ENCODE assay signal across 12 cellular contexts in genomic region chr5:2752875-2753435, GRCh38. TPM values are rescaled to one million over a fixed set of nuclear protein-coding genes. Genes with fewer than 3 reads are reported as not detected.
A peak's percentile ranks its signal among the peaks of the same experiment; 100 is the strongest.
DNase-seq lines count a peak whose midpoint lies in the region; ATAC-seq and TF ChIP-seq lines count a peak whose summit lies in the region.
"Had no signal": no experiment of that assay in that cellular context is flagged by ENCODE, and none has a peak within 500 bp of the region (broad histone marks: within the 10 kb centered on the region; RNA-seq: fewer than 3 reads in every experiment).

No MANE protein-coding gene starts in this region.

- peaks cover 4% of the 10 kb centered on the region for H3K4me1 ChIP-seq in endodermal cell (ENCODE audit: control insufficient read depth, insufficient read depth, low read length)

- H3K27me3 Mint-ChIP-seq in endodermal cell (ENCODE audit: insufficient read depth) (peaks cover 68% of the 10 kb centered on the region), neural crest cell (ENCODE audit: low read depth) (peaks cover 63% of the 10 kb centered on the region)
- H3K27me3 Mint-ChIP-seq in activated T-helper 17 cell treated with anti-CD3 and anti-CD28 coated beads, Interleukin-2, amount 50 U/mL, for 72 hours = peaks cover 47% of the 10 kb centered on the region

- H3K27me3 ChIP-seq in endodermal cell (ENCODE audit: control insufficient read depth, insufficient read depth, low read length, poor library complexity, severe bottlenecking) = peaks cover 57% of the 10 kb centered on the region

- ATAC-seq in activated T-helper 17 cell treated with anti-CD3 and anti-CD28 coated beads, Interleukin-2, amount 50 U/mL, for 72 hours (replicated peaks) = no peak
- no peak for ATAC-seq in HG02588 (IDR thresholded peaks at IDR 0.05; ENCODE audit: unreplicated experiment)

- H3K4me3 Mint-ChIP-seq in endodermal cell = peak overlapping the region; percentile 67
- H3K4me3 Mint-ChIP-seq in neural crest cell = peak overlapping the region; percentile 85
- H3K4me3 Mint-ChIP-seq in activated T-helper 17 cell treated with anti-CD3 and anti-CD28 coated beads, Interleukin-2, amount 50 U/mL, for 72 hours = no peak overlapping the region

- H3K36me3 ChIP-seq in endodermal cell (ENCODE audit: control insufficient read depth, insufficient read depth, low read length) = no peaks in the 10 kb centered on the region

- H3K9ac ChIP-seq in endodermal cell (ENCODE audit: extremely low read depth, low read length, poor library complexity, severe bottlenecking) = no peak overlapping the region

- peak; percentile 17 for TF ChIP-seq CTCF in endodermal cell (conservative IDR thresholded peaks at IDR 0.05)
- TF ChIP-seq CTCF in neural crest cell (conservative IDR thresholded peaks at IDR 0.05) = peak; percentile 18

- peak overlapping the region; percentile 75 for H3K4me3 ChIP-seq in endodermal cell (ENCODE audit: low read length)

- H3K9me3 ChIP-seq in endodermal cell (ENCODE audit: control insufficient read depth, low read length) = no peaks in the 10 kb centered on the region

- H3K27ac Mint-ChIP-seq in endodermal cell (no peak overlapping the region), neural crest cell (ENCODE audit: unreplicated experiment) (no peak overlapping the region)
- H3K27ac Mint-ChIP-seq in activated T-helper 17 cell treated with anti-CD3 and anti-CD28 coated beads, Interleukin-2, amount 50 U/mL, for 72 hours = no peak overlapping the region
- H3K27ac Mint-ChIP-seq: activated naive CD4-positive, alpha-beta T cell treated with anti-CD3 and anti-CD28 coated beads, Interleukin-2, amount 50 U/mL, for 24 hours; naive B cell had no signal

- H3K36me3 Mint-ChIP-seq in endodermal cell (ENCODE audit: low read depth) (peaks cover 8% of the 10 kb centered on the region), neural crest cell (ENCODE audit: low read depth) (peaks cover 9% of the 10 kb centered on the region)
- H3K36me3 Mint-ChIP-seq in activated T-helper 17 cell treated with anti-CD3 and anti-CD28 coated beads, Interleukin-2, amount 50 U/mL, for 72 hours (ENCODE audit: low read depth) = peaks cover 15% of the 10 kb centered on the region

- H3K27ac ChIP-seq in endodermal cell (ENCODE audit: low read depth, low read length) = no peak overlapping the region

- H3K9me3 Mint-ChIP-seq in endodermal cell (peaks cover 8% of the 10 kb centered on the region), neural crest cell (no peaks in the 10 kb centered on the region)
- no peaks in the 10 kb centered on the region for H3K9me3 Mint-ChIP-seq in activated T-helper 17 cell treated with anti-CD3 and anti-CD28 coated beads, Interleukin-2, amount 50 U/mL, for 72 hours
- H3K9me3 Mint-ChIP-seq: activated naive CD4-positive, alpha-beta T cell treated with anti-CD3 and anti-CD28 coated beads, Interleukin-2, amount 50 U/mL, for 24 hours had no signal

- WGBS in endodermal cell (ENCODE audit: insufficient coverage in 1 of 2, insufficient read length in 1 of 2), 2 experiments = 4 to 5% methylated on average over 13 to 32 of the region's 32 CpGs

- H3K4me1 Mint-ChIP-seq in endodermal cell = peaks cover 32% of the 10 kb centered on the region
- peaks cover 56% of the 10 kb centered on the region for H3K4me1 Mint-ChIP-seq in neural crest cell
- peaks cover 4% of the 10 kb centered on the region for H3K4me1 Mint-ChIP-seq in activated T-helper 17 cell treated with anti-CD3 and anti-CD28 coated beads, Interleukin-2, amount 50 U/mL, for 72 hours

- DNase-seq in DMS153 (lab: John Stamatoyannopoulos, UW) = peak; percentile 45
- DNase-seq in NCI-H1105 treated with DMSO at 0.1 percent for 48 hours (lab: John Stamatoyannopoulos, UW) = peak; percentile 45
- peak; percentile 78 for DNase-seq in endodermal cell
- no peak for DNase-seq in neural crest cell (ENCODE audit: low read depth, low spot score)
- DNase-seq in stimulated activated CD4-positive, alpha-beta T cell treated with anti-CD3 and anti-CD28 coated beads, Interleukin-2, amount 100 ng/mL, for 24 hours = no peak
- no peak for DNase-seq in activated CD4-positive, CD25-positive, alpha-beta regulatory T cell (lab: John Stamatoyannopoulos, UW)
- DNase-seq: activated CD4-positive, CD25-positive, alpha-beta regulatory T cell treated with anti-CD3 and anti-CD28 coated beads, Interleukin-2, amount 50 U/mL, for 72 hours; naive B cell had no signal

RNA-seq across cellular contexts. Expression of gene IRX2, which starts 1.5 kb away (rescaled TPM):
- 1 to 10 TPM; 4.2 to 6.9 TPM for total RNA-seq in endodermal cell
- polyA plus RNA-seq in endodermal cell (2013, experiment 1 of 2) = 67.3 TPM
- polyA plus RNA-seq in endodermal cell (2013, experiment 2 of 2) = 57.3 TPM
- 41.6 and 42.5 TPM in 2 replicates for total RNA-seq in neural crest cell
- total RNA-seq in activated T-helper 17 cell treated with anti-CD3 and anti-CD28 coated beads, Interleukin-2, amount 50 U/mL, for 72 hours = not detected
- total RNA-seq: OCI-LY7 had no signal

Comparison
In these comparisons a context has a peak if more than half of its experiments do, and no peak if none do; other contexts are left out.
1. DNase-seq: peak in DMS153 (single experiment), NCI-H1105 treated with DMSO at 0.1 percent for 48 hours (single experiment) and endodermal cell (single experiment); none in neural crest cell (single experiment), stimulated activated CD4-positive, alpha-beta T cell treated with anti-CD3 and anti-CD28 coated beads, Interleukin-2, amount 100 ng/mL, for 24 hours (0 of 2) and activated CD4-positive, CD25-positive, alpha-beta regulatory T cell (0 of 4).
2. RNA of gene IRX2, which starts 1.5 kb away (total RNA-seq): 41.6 to 42.5 TPM in neural crest cell and 4.2 to 6.9 TPM in endodermal cell; not detected in activated T-helper 17 cell treated with anti-CD3 and anti-CD28 coated beads, Interleukin-2, amount 50 U/mL, for 72 hours; every median in the first group is over 4 times any median in the second.